In the genomic region with DNA sequence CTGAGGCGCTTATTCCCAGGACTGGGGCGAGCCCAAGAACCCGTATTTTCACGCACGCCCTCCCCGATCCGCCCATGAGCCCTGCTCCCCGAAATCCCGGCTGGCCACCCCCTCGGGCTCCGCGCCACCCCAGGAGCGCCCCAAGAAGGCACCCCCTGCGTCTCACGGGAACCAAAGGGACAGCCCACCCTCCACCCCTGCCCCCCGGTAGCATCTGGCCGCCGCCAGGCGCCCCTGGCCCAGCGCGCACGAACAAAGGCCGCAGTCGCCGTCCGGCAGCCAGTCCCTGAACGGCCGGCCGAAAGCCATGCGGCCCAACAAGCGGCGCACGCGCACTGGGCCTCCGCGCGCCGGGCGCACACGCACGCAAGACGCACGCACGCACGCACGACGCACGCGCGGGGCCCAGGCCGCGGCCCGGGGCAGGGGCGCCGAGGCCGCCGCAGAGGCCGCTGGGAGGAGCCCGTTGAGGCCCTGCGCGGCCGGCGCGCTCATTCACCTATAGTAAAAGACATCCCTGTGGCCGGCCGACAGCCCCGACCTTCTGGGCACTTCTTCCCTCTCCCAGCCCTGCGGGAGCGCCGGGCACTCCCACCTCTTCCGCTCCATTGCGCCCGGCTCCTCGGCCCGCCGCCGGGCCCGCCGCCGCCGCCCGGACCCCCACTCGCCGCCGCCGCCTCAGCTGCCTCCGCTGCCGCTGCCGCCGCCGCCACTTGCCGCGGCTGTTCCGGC, we compare ENCODE assay signal across 8 cellular contexts. TPM values are rescaled to one million over a fixed set of nuclear protein-coding genes. Genes with fewer than 3 reads are reported as not detected.
DNase-seq lines count a peak whose midpoint lies in the region; ATAC-seq and TF ChIP-seq lines count a peak whose summit lies in the region.

No MANE protein-coding gene starts in this region.

- H3K4me1 Mint-ChIP-seq in activated T-helper 17 cell treated with anti-CD3 and anti-CD28 coated beads, Interleukin-2, amount 50 U/mL, for 72 hours = no peaks in the 10 kb centered on the region
- peaks cover 8 to 27% of the 10 kb centered on the region in 2 donors for H3K4me1 Mint-ChIP-seq in natural killer cell
- H3K4me1 Mint-ChIP-seq in stimulated activated naive B cell treated with anti-CD40 and anti-IgM and Interleukin-4, amounts not matched to agents 10 μg/mL and 1 μg/mL and 100 μg/mL, for 72 hours = peaks cover 11 to 45% of the 10 kb centered on the region in 2 donors

- H3K4me1 ChIP-seq in HUES64 (ENCODE audit: insufficient read depth, low read length) (peaks cover 3% of the 10 kb centered on the region; the same call in 1 of the 2 replicates), PC-9 (replicated peaks; ENCODE audit: insufficient read depth) (peaks cover 7% of the 10 kb centered on the region; the same call in 1 of the 2 replicates)

- H2AFZ ChIP-seq in PC-9 = no peak overlapping the region

- WGBS in HUES64 = under 1% methylated on average over 93 of the region's 94 CpGs

- H3K9ac ChIP-seq in HUES64 (ENCODE audit: low read depth, low read length) = peak overlapping the region; percentile 100

- no peaks in the 10 kb centered on the region for H3K9me3 Mint-ChIP-seq in activated T-helper 17 cell treated with anti-CD3 and anti-CD28 coated beads, Interleukin-2, amount 50 U/mL, for 72 hours
- H3K9me3 Mint-ChIP-seq in natural killer cell = no peaks in the 10 kb centered on the region
- no peaks in the 10 kb centered on the region for H3K9me3 Mint-ChIP-seq in stimulated activated naive B cell treated with anti-CD40 and anti-IgM and Interleukin-4, amounts not matched to agents 10 μg/mL and 1 μg/mL and 100 μg/mL, for 72 hours

- peaks cover 39% of the 10 kb centered on the region; the same call in 1 of the 2 replicates for H3F3A ChIP-seq in PC-9 (ENCODE audit: insufficient read depth, low read depth)

- DNase-seq in DMS153 treated with DMSO at 0.1 percent for 48 hours (lab: John Stamatoyannopoulos, UW; ENCODE audit: unreplicated experiment) (peak; percentile 12), PC-9 (peak; percentile 52 to 84), fibroblast of mammary gland (ENCODE audit: low read depth) (peak; percentile 84), natural killer cell (peak; percentile 84)
- DNase-seq in stimulated activated naive B cell treated with anti-CD40 and anti-IgM and Interleukin-4, amounts not matched to agents 10 μg/mL and 1 μg/mL and 100 μg/mL, for 72 hours = peak; percentile 78

- intact Hi-C loops in PC-9 (cut with micrococcal nuclease; ENCODE audit: unreplicated experiment) = no loop called here
- intact Hi-C loops in natural killer cell (cut with micrococcal nuclease) = no loop called here

- BruUV-seq in PC-9 (replicated peaks; lab: Mats Ljungman, UMichigan) = no TSS peak

- CTCF ChIA-PET in PC-9 (lab: Charles Lee) = interaction anchor here (1.0 kb wide), 1 partner anchor 45 kb away, joined by 5 read pairs; no protein-coding TSS in a partner anchor

- H3K27me3 Mint-ChIP-seq in activated T-helper 17 cell treated with anti-CD3 and anti-CD28 coated beads, Interleukin-2, amount 50 U/mL, for 72 hours = no peaks in the 10 kb centered on the region
- H3K27me3 Mint-ChIP-seq in natural killer cell (ENCODE audit: low read depth in 2 of 2) = no peaks in the 10 kb centered on the region
- no peaks in the 10 kb centered on the region for H3K27me3 Mint-ChIP-seq in stimulated activated naive B cell treated with anti-CD40 and anti-IgM and Interleukin-4, amounts not matched to agents 10 μg/mL and 1 μg/mL and 100 μg/mL, for 72 hours

- H3K9me3 ChIP-seq in HUES64 (ENCODE audit: insufficient read depth, low read depth, low read length) (no peaks in the 10 kb centered on the region), PC-9 (ENCODE audit: insufficient read depth, low read depth) (no peaks in the 10 kb centered on the region)

- POLR2A ChIA-PET in PC-9 (lab: Charles Lee; ENCODE audit: unreplicated experiment) = interaction anchor here (0.7 kb wide), 1 partner anchor 237 kb away, joined by 7 read pairs; a partner anchor contains a TSS

- H3K27ac Mint-ChIP-seq in activated T-helper 17 cell treated with anti-CD3 and anti-CD28 coated beads, Interleukin-2, amount 50 U/mL, for 72 hours = peak overlapping the region; percentile 91
- H3K27ac Mint-ChIP-seq in natural killer cell = peak overlapping the region; percentile 74 to 89
- H3K27ac Mint-ChIP-seq in stimulated activated naive B cell treated with anti-CD40 and anti-IgM and Interleukin-4, amounts not matched to agents 10 μg/mL and 1 μg/mL and 100 μg/mL, for 72 hours = peak overlapping the region; percentile 96

- no peaks in the 10 kb centered on the region for H3K9me2 ChIP-seq in PC-9 (ENCODE audit: insufficient read depth)

- H3K4me3 ChIP-seq in HUES64 (ENCODE audit: low read length) (peak overlapping the region; percentile 99), PC-9 (peak overlapping the region; percentile 78), fibroblast of mammary gland (ENCODE audit: control insufficient read depth, low read depth, low read length) (peak overlapping the region; percentile 76)

- ATAC-seq in GM21447 (IDR thresholded peaks at IDR 0.05; ENCODE audit: unreplicated experiment) (peak; percentile 62), natural killer cell (peak; percentile 78 to 91 (median 83))
- ATAC-seq in activated T-helper 17 cell treated with anti-CD3 and anti-CD28 coated beads, Interleukin-2, amount 50 U/mL, for 72 hours (replicated peaks) = peak; percentile 91
- peak; percentile 88 to 89 for ATAC-seq in stimulated activated naive B cell treated with anti-CD40 and anti-IgM and Interleukin-4, amounts not matched to agents 10 μg/mL and 1 μg/mL and 100 μg/mL, for 72 hours (replicated peaks)

- H3K27ac ChIP-seq in HUES64 (ENCODE audit: low read depth, low read length) = peak overlapping the region; percentile 100
- peak overlapping the region; percentile 88 for H3K27ac ChIP-seq in PC-9

- peaks cover 57% of the 10 kb centered on the region for H3K36me3 Mint-ChIP-seq in activated T-helper 17 cell treated with anti-CD3 and anti-CD28 coated beads, Interleukin-2, amount 50 U/mL, for 72 hours (ENCODE audit: low read depth)
- H3K36me3 Mint-ChIP-seq in natural killer cell = no peaks in the 10 kb centered on the region
- peaks cover 21 to 26% of the 10 kb centered on the region in 2 donors for H3K36me3 Mint-ChIP-seq in stimulated activated naive B cell treated with anti-CD40 and anti-IgM and Interleukin-4, amounts not matched to agents 10 μg/mL and 1 μg/mL and 100 μg/mL, for 72 hours

- H3K79me2 ChIP-seq in PC-9 (ENCODE audit: low read depth) = peaks cover 43% of the 10 kb centered on the region

- TF ChIP-seq CTCF in PC-9 (conservative IDR thresholded peaks at IDR 0.05) = no peak
- TF ChIP-seq CTCF in fibroblast of mammary gland (conservative IDR thresholded peaks at IDR 0.05; ENCODE audit: control insufficient read depth, insufficient read depth, low read depth, low read length) = no peak
- no peak for TF ChIP-seq CTCF in natural killer cell (IDR thresholded peaks at IDR 0.05)

- peaks cover 11% of the 10 kb centered on the region for H4K20me1 ChIP-seq in PC-9 (ENCODE audit: insufficient read depth)

- H3K27me3 ChIP-seq in HUES64 (ENCODE audit: insufficient read depth, low read length) (no peaks in the 10 kb centered on the region), PC-9 (ENCODE audit: insufficient read depth, low read depth) (no peaks in the 10 kb centered on the region)

- H3K4me2 ChIP-seq in PC-9 = peak overlapping the region; percentile 88

- H3K4me3 Mint-ChIP-seq in activated T-helper 17 cell treated with anti-CD3 and anti-CD28 coated beads, Interleukin-2, amount 50 U/mL, for 72 hours = peak overlapping the region; percentile 95
- H3K4me3 Mint-ChIP-seq in natural killer cell = peak overlapping the region; percentile 79
- peak overlapping the region; percentile 90 to 93 for H3K4me3 Mint-ChIP-seq in stimulated activated naive B cell treated with anti-CD40 and anti-IgM and Interleukin-4, amounts not matched to agents 10 μg/mL and 1 μg/mL and 100 μg/mL, for 72 hours

- peaks cover 15% of the 10 kb centered on the region for H3K36me3 ChIP-seq in HUES64 (ENCODE audit: insufficient read depth, low read length)
- H3K36me3 ChIP-seq in PC-9 (ENCODE audit: low read depth) = no peaks in the 10 kb centered on the region

RNA-seq across cellular contexts. Expression of a gene that starts 0.5 kb away (rescaled TPM):
- 56.1 TPM for polyA plus RNA-seq in HUES64 (2013, experiment 1 of 2)
- polyA plus RNA-seq in HUES64 (2013, experiment 2 of 2) = 49.9 TPM
- total RNA-seq in PC-9 (2021) = 129 and 143 TPM in 2 replicates
- 100 to 1,000 TPM in 1 of 2 donors, 10 to 100 TPM in 1; 71.5 to 128 TPM for total RNA-seq in activated T-helper 17 cell treated with anti-CD3 and anti-CD28 coated beads, Interleukin-2, amount 50 U/mL, for 72 hours
- 10 to 100 TPM; 55.9 to 66.7 (median 59.0) TPM for total RNA-seq in natural killer cell

RNA-seq across cellular contexts. Expression of a gene that starts 13.1 kb away (rescaled TPM):
- 132 TPM for polyA plus RNA-seq in HUES64 (2013, experiment 1 of 2)
- 139 TPM for polyA plus RNA-seq in HUES64 (2013, experiment 2 of 2)
- total RNA-seq in PC-9 (2021) = 196 and 275 TPM in 2 replicates
- 100 to 1,000 TPM; 120 to 209 TPM for total RNA-seq in activated T-helper 17 cell treated with anti-CD3 and anti-CD28 coated beads, Interleukin-2, amount 50 U/mL, for 72 hours
- 100 to 1,000 TPM in 1 of 3 donors, 10 to 100 TPM in 2; 91.2 to 142 (median 99.1) TPM for total RNA-seq in natural killer cell

RNA-seq across cellular contexts. Expression of a gene that starts 24.1 kb away (rescaled TPM):
- polyA plus RNA-seq in HUES64 (2013, experiment 1 of 2) = 36.9 TPM
- 41.0 TPM for polyA plus RNA-seq in HUES64 (2013, experiment 2 of 2)
- total RNA-seq in PC-9 (2021) (55.6 and 63.7 TPM in 2 replicates), natural killer cell (1 to 10 TPM; 4.2 to 6.9 (median 4.4) TPM)
- total RNA-seq in activated T-helper 17 cell treated with anti-CD3 and anti-CD28 coated beads, Interleukin-2, amount 50 U/mL, for 72 hours = 1 to 10 TPM; 6.7 to 8.2 TPM

Comparison
In these comparisons a context has a peak if more than half of its experiments do, and no peak if none do; other contexts are left out.
1. Peak in every context shown above with its lines: DNase-seq, ATAC-seq, H3K4me3 ChIP-seq and H3K27ac ChIP-seq.
2. DNase-seq: peak in every context shown above with its lines; median percentile 84 in fibroblast of mammary gland; 84 in natural killer cell; 78 in stimulated activated naive B cell treated with anti-CD40 and anti-IgM and Interleukin-4, amounts not matched to agents 10 μg/mL and 1 μg/mL and 100 μg/mL, for 72 hours; 68 in PC-9; 12 in DMS153 treated with DMSO at 0.1 percent for 48 hours.